Comparison of ENCODE assay signal across 8 cellular contexts in the genomic region with DNA sequence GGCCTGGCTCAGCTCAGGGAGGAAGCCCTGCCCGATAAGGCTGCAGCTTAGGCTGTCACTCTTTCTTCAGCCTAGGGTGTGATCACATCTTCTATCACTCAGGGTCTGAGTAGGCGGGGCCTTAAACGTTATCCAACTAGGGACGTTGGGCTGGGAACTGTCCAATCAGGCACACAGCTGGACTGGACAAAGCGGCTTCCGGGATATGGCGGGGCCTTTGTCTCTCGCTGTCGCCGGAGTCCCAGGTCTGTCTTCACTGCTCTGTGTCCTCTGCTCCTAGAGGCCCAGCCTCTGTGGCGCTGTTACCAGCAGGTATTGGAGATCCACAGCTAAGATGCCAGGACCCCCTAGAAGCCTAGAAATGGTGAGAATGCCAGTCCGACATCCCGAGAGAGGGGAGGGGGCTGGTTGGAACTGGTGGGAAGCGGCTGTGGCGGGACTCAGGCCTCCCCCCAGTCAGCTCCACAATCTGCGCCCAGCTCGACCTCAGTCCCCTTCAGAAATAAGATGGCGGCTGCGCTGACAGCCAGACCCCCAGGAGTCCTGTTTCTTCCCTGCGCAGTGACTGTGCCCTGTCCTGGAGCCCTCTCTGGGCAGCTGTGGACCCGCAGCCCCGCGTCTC. TPM values are rescaled to one million over a fixed set of nuclear protein-coding genes. Genes with fewer than 3 reads are reported as not detected.
DNase-seq lines count a peak whose midpoint lies in the region; ATAC-seq, FAIRE-seq and TF ChIP-seq lines count a peak whose summit lies in the region.

TSS of gene ZNF254 (plus strand) at position 214 of the 622 bp plus-strand sequence. CDS start at position 335, 121 bp downstream.

- H3K27me3 Mint-ChIP-seq in CD4-positive, alpha-beta T cell, result no peaks in the 10 kb centered on the region

- peak within 1 kb of the TSS; percentile 92 for H3K4me3 Mint-ChIP-seq in CD4-positive, alpha-beta T cell

- POLR2A ChIA-PET in CD4-positive, alpha-beta T cell (lab: Charles Lee), result interaction anchor here (0.6 to 3.4 kb wide), 10 partner anchors 11 to 813 kb away, joined by 3 to 55 read pairs (median 5); partner anchors contain the start of genes ZNF675, ZNF681 and ZNF726

- H3K27me3 ChIP-seq in CD4-positive, alpha-beta T cell (ENCODE audit: control insufficient read depth, insufficient read depth, low read length), result no peaks in the 10 kb centered on the region
- H3K27me3 ChIP-seq in SJSA1 (replicated peaks), result no peaks in the 10 kb centered on the region

- H3K9me3 ChIP-seq in CD4-positive, alpha-beta T cell (ENCODE audit: control insufficient read depth, low read length), result no peaks in the 10 kb centered on the region
- H3K9me3 ChIP-seq in SJSA1 (replicated peaks), result no peaks in the 10 kb centered on the region

- no peak for TF ChIP-seq CTCF in CD4-positive, alpha-beta T cell (IDR thresholded peaks at IDR 0.05)

- no peaks in the 10 kb centered on the region for H3K4me1 ChIP-seq in SJSA1 (replicated peaks)

- CTCF ChIA-PET in CD4-positive, alpha-beta T cell (lab: Charles Lee), result interaction anchor here (1.4 to 1.6 kb wide), 2 partner anchors 11 to 53 kb away, joined by 3 to 4 read pairs; no protein-coding TSS in a partner anchor

- H3K9me3 Mint-ChIP-seq in CD4-positive, alpha-beta T cell, result no peaks in the 10 kb centered on the region

- H3K4me1 Mint-ChIP-seq in CD4-positive, alpha-beta T cell (ENCODE audit: low read depth), result peaks cover 16% of the 10 kb centered on the region

- DNase-seq in CD4-positive, alpha-beta T cell, result peak; percentile 43 to 67 (median 60)
- DNase-seq in HTR-8/SVneo (ENCODE audit: insufficient read length, low spot score) (peak; percentile 91), SJSA1 (ENCODE audit: low read depth in 1 of 2, low spot score in 2 of 2) (peak; percentile 92 to 96), globus pallidus (ENCODE audit: low spot score) (peak; percentile 95), non-pigmented ciliary epithelial cell (ENCODE audit: low read depth) (peak; percentile 92), substantia nigra (lab: John Stamatoyannopoulos, UW) (peak; percentile 40 to 97 (median 84))
- DNase-seq in activated naive CD4-positive, alpha-beta T cell treated with anti-CD3 and anti-CD28 coated beads, Interleukin-2, amount 50 U/mL, for 16 hours, result peak; percentile 77

- intact Hi-C loops in CD4-positive, alpha-beta T cell (cut with DNase I, micrococcal nuclease), result loop anchor here (5.0 to 10.0 kb wide), 2 partner anchors 50 to 52 kb away; no protein-coding TSS in a partner anchor

- peaks cover 27% of the 10 kb centered on the region for H3K36me3 ChIP-seq in SJSA1

- peak; percentile 78 for FAIRE-seq in HTR-8/SVneo (lab: Jason Lieb, UNC)

- H3K4me3 ChIP-seq in SJSA1, result peak within 1 kb of the TSS; percentile 62

- peak within 1 kb of the TSS; percentile 38 for H3K27ac ChIP-seq in CD4-positive, alpha-beta T cell (ENCODE audit: low read depth, low read length)
- H3K27ac ChIP-seq in SJSA1, result peak within 1 kb of the TSS; percentile 95
- H3K27ac ChIP-seq in substantia nigra (ENCODE audit: low read depth, low read length, poor library complexity, severe bottlenecking), result peak within 1 kb of the TSS; percentile 79

- H3K27ac Mint-ChIP-seq in CD4-positive, alpha-beta T cell, result peak within 1 kb of the TSS; percentile 87

- peak; percentile 98 for ATAC-seq in CD4-positive, alpha-beta T cell (ENCODE audit: poor library complexity)
- ATAC-seq in GM19468 (IDR thresholded peaks at IDR 0.05; ENCODE audit: extremely low read depth, unreplicated experiment), result peak; percentile 99

- peaks cover 34% of the 10 kb centered on the region for H3K36me3 Mint-ChIP-seq in CD4-positive, alpha-beta T cell (ENCODE audit: low read depth)

RNA-seq across cellular contexts. Expression of gene ZNF254, which starts in this region (rescaled TPM):
- total RNA-seq in CD4-positive, alpha-beta T cell, result 10 to 100 TPM; 13.4 to 14.0 TPM
- 12.4 and 16.7 TPM in 2 replicates for total RNA-seq in SJSA1 (2014; rRNA removed; shearing (Covaris generic))

Comparison
In these comparisons a context has a peak if more than half of its experiments do, and no peak if none do; other contexts are left out.
1. Peak in every context shown above with its lines: DNase-seq, ATAC-seq, H3K4me3 ChIP-seq and H3K27ac ChIP-seq.
2. H3K27ac ChIP-seq: peak in every context shown above with its lines; median percentile 95 in SJSA1; 79 in substantia nigra; 38 in CD4-positive, alpha-beta T cell.